ENCODE assay signal across 29 cellular contexts in genomic region chr17:81852237-81852636, GRCh38. TPM values are rescaled to one million over a fixed set of nuclear protein-coding genes. Genes with fewer than 3 reads are reported as not detected.
"Had no signal": no experiment of that assay in that cellular context is flagged by ENCODE, and none has a peak within 500 bp of the region (broad histone marks: within the 10 kb centered on the region; RNA-seq: fewer than 3 reads in every experiment).

No MANE protein-coding gene starts in this region.

- ATAC-seq: activated CD4-positive, alpha-beta T cell treated with anti-CD3 and anti-CD28 coated beads for 36 hours; activated T-helper 17 cell treated with anti-CD3 and anti-CD28 coated beads, Interleukin-2, amount 50 U/mL, for 72 hours; Right ventricle myocardium inferior; T-cell had no signal

- H3K9ac ChIP-seq: KMS-11 had no signal

- H3K27me3 Mint-ChIP-seq: activated CD4-positive, alpha-beta memory T cell treated with anti-CD3 and anti-CD28 coated beads, Interleukin-2, amount 10 ng/mL, durations not matched to agents 7 days and 5 days; activated CD4-positive, alpha-beta T cell treated with anti-CD3 and anti-CD28 coated beads for 36 hours; activated naive CD4-positive, alpha-beta T cell treated with anti-CD3 and anti-CD28 coated beads, Interleukin-2, amount 10 ng/mL, durations not matched to agents 7 days and 5 days; activated naive CD8-positive, alpha-beta T cell treated with anti-CD3 and anti-CD28 coated beads for 36 hours; activated T-helper 17 cell treated with anti-CD3 and anti-CD28 coated beads, Interleukin-2, amount 50 U/mL, for 72 hours; T-cell had no signal

- DNase-seq: activated CD4-positive, alpha-beta memory T cell treated with anti-CD3 and anti-CD28 coated beads, Interleukin-2, amount 10 ng/mL, durations not matched to agents 7 days and 5 days; activated CD4-positive, alpha-beta T cell treated with anti-CD3 and anti-CD28 coated beads for 36 hours; activated CD4-positive, alpha-beta T cell treated with anti-CD3 and anti-CD28 coated beads, Interleukin-2, amount 50 U/mL, for 1 hour; activated gamma-delta T cell; activated naive CD4-positive, alpha-beta T cell treated with anti-CD3 and anti-CD28 coated beads, Interleukin-2, amount 10 ng/mL, durations not matched to agents 7 days and 5 days; activated naive CD8-positive, alpha-beta T cell treated with anti-CD3 and anti-CD28 coated beads for 36 hours; activated T-cell treated with anti-CD3 and anti-CD28 coated beads for 4 hours; activated T-cell treated with anti-CD3 and anti-CD28 coated beads, Interleukin-2, amount 50 U/mL, for 48 hours; cerebellar nuclear complex; MV-4-11; NCI-H1105; NCI-H1436; NCI-H1694 treated with DMSO at 0.1 percent for 48 hours; NCI-H2029 treated with DMSO at 0.1 percent for 48 hours; NCI-H345; NCI-H510A; NCI-H526 treated with DMSO at 0.1 percent for 48 hours; NCI-H82; T-cell; WERI-Rb-1 had no signal

- H3K4me3 ChIP-seq: SK-N-MC had no signal

- H3K4me1 Mint-ChIP-seq: activated T-helper 17 cell treated with anti-CD3 and anti-CD28 coated beads, Interleukin-2, amount 50 U/mL, for 72 hours had no signal

- H3K4me3 Mint-ChIP-seq: activated CD4-positive, alpha-beta memory T cell treated with anti-CD3 and anti-CD28 coated beads, Interleukin-2, amount 10 ng/mL, durations not matched to agents 7 days and 5 days; activated CD4-positive, alpha-beta T cell treated with anti-CD3 and anti-CD28 coated beads for 36 hours; activated naive CD4-positive, alpha-beta T cell treated with anti-CD3 and anti-CD28 coated beads, Interleukin-2, amount 10 ng/mL, durations not matched to agents 7 days and 5 days; activated naive CD8-positive, alpha-beta T cell treated with anti-CD3 and anti-CD28 coated beads for 36 hours; activated T-helper 17 cell treated with anti-CD3 and anti-CD28 coated beads, Interleukin-2, amount 50 U/mL, for 72 hours; T-cell had no signal

- H3K27ac ChIP-seq: KMS-11, SK-N-MC, WERI-Rb-1 had no signal

- H3K27ac Mint-ChIP-seq: activated CD4-positive, alpha-beta memory T cell treated with anti-CD3 and anti-CD28 coated beads, Interleukin-2, amount 10 ng/mL, durations not matched to agents 7 days and 5 days; activated CD4-positive, alpha-beta T cell treated with anti-CD3 and anti-CD28 coated beads for 36 hours; activated naive CD4-positive, alpha-beta T cell treated with anti-CD3 and anti-CD28 coated beads, Interleukin-2, amount 10 ng/mL, durations not matched to agents 7 days and 5 days; activated naive CD8-positive, alpha-beta T cell treated with anti-CD3 and anti-CD28 coated beads for 36 hours; activated T-helper 17 cell treated with anti-CD3 and anti-CD28 coated beads, Interleukin-2, amount 50 U/mL, for 72 hours; T-cell had no signal

- H3K9me3 Mint-ChIP-seq: activated CD4-positive, alpha-beta memory T cell treated with anti-CD3 and anti-CD28 coated beads, Interleukin-2, amount 10 ng/mL, durations not matched to agents 7 days and 5 days; activated naive CD4-positive, alpha-beta T cell treated with anti-CD3 and anti-CD28 coated beads, Interleukin-2, amount 10 ng/mL, durations not matched to agents 7 days and 5 days; activated naive CD8-positive, alpha-beta T cell treated with anti-CD3 and anti-CD28 coated beads for 36 hours; activated T-helper 17 cell treated with anti-CD3 and anti-CD28 coated beads, Interleukin-2, amount 50 U/mL, for 72 hours; T-cell had no signal

- H3K4me2 ChIP-seq: KMS-11 had no signal

RNA-seq across cellular contexts. Expression of gene PPP1R27, which starts 17.4 kb away (rescaled TPM):
- total RNA-seq: activated CD4-positive, alpha-beta memory T cell treated with anti-CD3 and anti-CD28 coated beads, Interleukin-2, amount 10 ng/mL, durations not matched to agents 7 days and 5 days; activated CD4-positive, alpha-beta T cell treated with anti-CD3 and anti-CD28 coated beads for 36 hours; activated CD8-positive, alpha-beta memory T cell treated with anti-CD3 and anti-CD28 coated beads for 36 hours; activated naive CD8-positive, alpha-beta T cell treated with anti-CD3 and anti-CD28 coated beads for 36 hours; activated T-helper 17 cell treated with anti-CD3 and anti-CD28 coated beads, Interleukin-2, amount 50 U/mL, for 72 hours; MCF 10A; OCI-LY7; Right ventricle myocardium inferior; RPMI7951; T-cell; T-helper 2 cell treated with Interferon-gamma antibody and Interleukin-4, amounts not matched to agents 100 ng/mL and 5 ng/mL, for 36 hours had no signal
